Comparison of ENCODE assay signal across 1 cellular context in genomic region chr2:160209457-160209856, GRCh38.
TF ChIP-seq lines count a peak whose summit lies in the region.

No MANE protein-coding gene starts in this region.

TF ChIP-seq in SK-N-SH, 30 proteins besides CTCF, POLR2A, EP300 and RAD21 (continued from another document):
- no peak for TF ChIP-seq TAF1 (IDR thresholded peaks at IDR 0.05; ENCODE audit: borderline replicate concordance, low read depth, low read length)
- TF ChIP-seq SMC3 (IDR thresholded peaks at IDR 0.05; ENCODE audit: low read depth, low read length) = no peak
- peak; percentile 64; the same call in 1 of the 2 replicates for TF ChIP-seq FOSL2 (IDR thresholded peaks at IDR 0.05; ENCODE audit: borderline replicate concordance, low read depth)
- peak; percentile 77 for TF ChIP-seq TEAD4 (IDR thresholded peaks at IDR 0.05; ENCODE audit: borderline replicate concordance, insufficient read depth)
- TF ChIP-seq, protein P1, sequence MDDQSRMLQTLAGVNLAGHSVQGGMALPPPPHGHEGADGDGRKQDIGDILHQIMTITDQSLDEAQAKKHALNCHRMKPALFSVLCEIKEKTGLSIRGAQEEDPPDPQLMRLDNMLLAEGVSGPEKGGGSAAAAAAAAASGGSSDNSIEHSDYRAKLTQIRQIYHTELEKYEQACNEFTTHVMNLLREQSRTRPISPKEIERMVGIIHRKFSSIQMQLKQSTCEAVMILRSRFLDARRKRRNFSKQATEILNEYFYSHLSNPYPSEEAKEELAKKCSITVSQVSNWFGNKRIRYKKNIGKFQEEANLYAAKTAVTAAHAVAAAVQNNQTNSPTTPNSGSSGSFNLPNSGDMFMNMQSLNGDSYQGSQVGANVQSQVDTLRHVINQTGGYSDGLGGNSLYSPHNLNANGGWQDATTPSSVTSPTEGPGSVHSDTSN (IDR thresholded peaks at IDR 0.05) = peak; percentile 62; the same call in 1 of the 2 replicates
- TF ChIP-seq EZH2phosphoT487 (IDR thresholded peaks at IDR 0.05; ENCODE audit: borderline replicate concordance, low read depth) = no peak
- TF ChIP-seq GABPA (IDR thresholded peaks at IDR 0.05; ENCODE audit: low read depth) = no peak
